Comparison of ENCODE assay signal across 26 cellular contexts in the genomic region with DNA sequence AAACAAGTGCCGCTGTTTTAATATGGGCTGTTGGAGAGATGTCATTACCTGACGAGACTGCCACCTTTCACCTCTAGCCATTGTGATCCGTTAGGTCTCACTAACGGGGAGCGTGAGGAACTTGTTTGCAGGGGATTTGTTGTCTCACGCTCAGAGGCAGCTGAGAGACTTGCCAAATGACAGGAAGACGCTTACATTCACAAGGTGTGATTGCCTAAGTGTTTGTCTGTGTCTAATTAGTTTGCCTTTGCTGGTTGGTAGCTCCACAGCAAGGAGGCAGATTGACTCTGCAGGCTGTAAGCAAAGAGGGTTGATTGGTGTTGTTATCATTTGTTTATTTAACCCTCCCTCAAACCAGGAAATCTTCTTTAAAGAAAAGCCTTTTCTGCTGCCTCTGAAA.
A peak's percentile ranks its signal among the peaks of the same experiment; 100 is the strongest.
DNase-seq lines count a peak whose midpoint lies in the region; ATAC-seq, FAIRE-seq and TF ChIP-seq lines count a peak whose summit lies in the region.
"Had no signal": no experiment of that assay in that cellular context is flagged by ENCODE, and none has a peak within 500 bp of the region (broad histone marks: within the 10 kb centered on the region; RNA-seq: fewer than 3 reads in every experiment).

No MANE protein-coding gene starts in this region.

- no peaks in the 10 kb centered on the region for H3K36me3 ChIP-seq in endodermal cell (ENCODE audit: control insufficient read depth, insufficient read depth, low read length)
- H3K36me3 ChIP-seq: brain microvascular endothelial cell, gastroesophageal sphincter had no signal

- no peak overlapping the region for H3K27ac ChIP-seq in endodermal cell (ENCODE audit: low read depth, low read length)
- H3K27ac ChIP-seq: brain microvascular endothelial cell, gastroesophageal sphincter, parathyroid adenoma, RWPE1 had no signal

- peaks cover 30% of the 10 kb centered on the region for H3K4me1 ChIP-seq in endodermal cell (ENCODE audit: control insufficient read depth, insufficient read depth, low read length)
- H3K4me1 ChIP-seq: gastroesophageal sphincter, parathyroid adenoma had no signal

- no peaks in the 10 kb centered on the region for H3K36me3 Mint-ChIP-seq in endodermal cell (ENCODE audit: low read depth)
- H3K36me3 Mint-ChIP-seq: natural killer cell, type B pancreatic cell had no signal

- H3K4me3 ChIP-seq in endodermal cell (ENCODE audit: low read length), result peak overlapping the region; percentile 9
- H3K4me3 ChIP-seq: gastroesophageal sphincter had no signal

- TF ChIP-seq CTCF in endodermal cell (conservative IDR thresholded peaks at IDR 0.05), result peak; percentile 12

- peaks cover 4% of the 10 kb centered on the region for H3K27me3 Mint-ChIP-seq in endodermal cell (ENCODE audit: insufficient read depth)

- H3K4me1 Mint-ChIP-seq in endodermal cell, result peaks cover 58% of the 10 kb centered on the region
- H3K4me1 Mint-ChIP-seq: B cell, natural killer cell had no signal

- 8 to 35% methylated on average over 4 to 7 of the region's 7 CpGs for WGBS in endodermal cell (ENCODE audit: insufficient coverage in 1 of 2, insufficient read length in 1 of 2), 2 experiments

- peak overlapping the region; percentile 74 for H3K27ac Mint-ChIP-seq in endodermal cell
- H3K27ac Mint-ChIP-seq: B cell; natural killer cell; T-helper 2 cell treated with Interferon-gamma antibody and Interleukin-4, amounts not matched to agents 5 μg/mL and 100 μg/mL, for 36 hours; type B pancreatic cell had no signal

- DNase-seq in SHP77 (lab: John Stamatoyannopoulos, UW) (peak; percentile 26 to 31), SHP77 treated with DMSO at 0.1 percent for 48 hours (lab: John Stamatoyannopoulos, UW) (no peak), NCI-H2227 treated with DMSO at 0.1 percent for 48 hours (lab: John Stamatoyannopoulos, UW) (peak; percentile 53), endodermal cell (peak; percentile 87), retina (peak; percentile 34), RCC 7860 (ENCODE audit: low spot score) (no peak)
- DNase-seq: activated CD4-positive, alpha-beta T cell treated with anti-CD3 and anti-CD28 coated beads, Interleukin-2, amount 50 U/mL, for 48 hours; activated CD8-positive, alpha-beta memory T cell treated with anti-CD3 and anti-CD28 coated beads, Interleukin-2, amount 50 U/mL, for 48 hours; activated effector memory CD4-positive, alpha-beta T cell treated with anti-CD3 and anti-CD28 coated beads, Interleukin-2, amount 50 U/mL, for 16 hours; brain microvascular endothelial cell; natural killer cell; NCI-H446 treated with DMSO at 0.1 percent for 48 hours; stimulated activated CD4-positive, alpha-beta T cell treated with anti-CD3 and anti-CD28 coated beads, Interleukin-15, amount 100 ng/mL, for 24 hours; stimulated activated CD8-positive, alpha-beta memory T cell treated with anti-CD3 and anti-CD28 coated beads, Interleukin-4, amount 100 ng/mL, for 48 hours had no signal

- H3K27me3 ChIP-seq in endodermal cell (ENCODE audit: control insufficient read depth, insufficient read depth, low read length, poor library complexity, severe bottlenecking), result no peaks in the 10 kb centered on the region
- H3K27me3 ChIP-seq: brain microvascular endothelial cell had no signal

- no peaks in the 10 kb centered on the region for H3K9me3 Mint-ChIP-seq in endodermal cell
- H3K9me3 Mint-ChIP-seq: T-helper 2 cell treated with Interferon-gamma antibody and Interleukin-4, amounts not matched to agents 5 μg/mL and 100 μg/mL, for 36 hours; type B pancreatic cell had no signal

- FAIRE-seq in RCC 7860 (lab: Jason Lieb, UNC), result no peak
- FAIRE-seq: A204.1, colon had no signal

- peak overlapping the region; percentile 21 for H3K9ac ChIP-seq in endodermal cell (ENCODE audit: extremely low read depth, low read length, poor library complexity, severe bottlenecking)
- H3K9ac ChIP-seq: parathyroid adenoma had no signal

- no peak for ATAC-seq in GM21529 (IDR thresholded peaks at IDR 0.05; ENCODE audit: unreplicated experiment)
- no peak for ATAC-seq in HG03565 (IDR thresholded peaks at IDR 0.05; ENCODE audit: unreplicated experiment)
- ATAC-seq: gastroesophageal sphincter, natural killer cell, sciatic nerve, SK-N-SH treated with all-trans-retinoic acid at 6 μM for 48 hours had no signal

- H3K4me3 Mint-ChIP-seq in endodermal cell, result peak overlapping the region; percentile 17
- H3K4me3 Mint-ChIP-seq: B cell; natural killer cell; T-helper 2 cell treated with Interferon-gamma antibody and Interleukin-4, amounts not matched to agents 5 μg/mL and 100 μg/mL, for 36 hours; type B pancreatic cell had no signal

- no peaks in the 10 kb centered on the region for H3K9me3 ChIP-seq in endodermal cell (ENCODE audit: control insufficient read depth, low read length)
- H3K9me3 ChIP-seq: gastroesophageal sphincter had no signal

Comparison
In these comparisons a context has a peak if more than half of its experiments do, and no peak if none do; other contexts are left out.
1. DNase-seq: peak in SHP77 (2 of 2), NCI-H2227 treated with DMSO at 0.1 percent for 48 hours (single experiment), endodermal cell (single experiment) and retina (single experiment); none in SHP77 treated with DMSO at 0.1 percent for 48 hours (single experiment) and RCC 7860 (single experiment).